Comparison of ENCODE assay signal across 14 cellular contexts in the genomic region with DNA sequence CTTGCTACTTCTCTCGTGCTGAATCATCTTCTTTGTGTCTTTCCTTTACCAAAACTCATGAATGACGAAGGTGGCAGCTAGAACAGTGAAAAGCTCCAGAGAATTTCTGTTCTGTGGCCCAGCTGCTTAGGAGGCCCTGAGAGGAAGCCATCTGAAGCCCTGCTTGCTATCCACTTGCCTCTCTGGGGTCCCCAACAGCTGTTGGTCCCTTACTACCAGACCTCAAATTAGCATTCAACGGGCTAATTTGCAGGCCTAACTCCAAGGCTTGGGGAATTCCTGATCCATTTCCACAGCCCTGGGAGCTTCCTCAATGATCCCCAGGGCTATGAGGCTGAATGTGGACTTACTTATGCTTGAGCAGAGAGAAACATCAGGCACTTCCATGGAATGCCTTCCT. TPM values are rescaled to one million over a fixed set of nuclear protein-coding genes. Genes with fewer than 3 reads are reported as not detected.
DNase-seq lines count a peak whose midpoint lies in the region; ATAC-seq and TF ChIP-seq lines count a peak whose summit lies in the region.
"Had no signal": no experiment of that assay in that cellular context is flagged by ENCODE, and none has a peak within 500 bp of the region (broad histone marks: within the 10 kb centered on the region; RNA-seq: fewer than 3 reads in every experiment).

No MANE protein-coding gene starts in this region.

- H3K36me3 Mint-ChIP-seq in osteocyte (ENCODE audit: unreplicated experiment), result peaks cover under 1% of the 10 kb centered on the region

- no peaks in the 10 kb centered on the region for H3K27me3 ChIP-seq in ACC112 (ENCODE audit: insufficient read depth, low read length)
- H3K27me3 ChIP-seq in OCI-LY3 (ENCODE audit: low read depth, low read length), result peaks cover 6% of the 10 kb centered on the region

- H3K27ac ChIP-seq in ACC112 (ENCODE audit: low read depth, low read length), result peak overlapping the region; percentile 26; the same call in 1 of the 2 replicates
- no peak overlapping the region for H3K27ac ChIP-seq in OCI-LY3 (ENCODE audit: low read length)

- no peaks in the 10 kb centered on the region for H4K20me1 ChIP-seq in OCI-LY3 (ENCODE audit: insufficient read depth, low read length)

- H3K4me3 Mint-ChIP-seq in osteocyte (ENCODE audit: unreplicated experiment), result no peak overlapping the region

- H3K4me1 Mint-ChIP-seq in osteocyte (ENCODE audit: unreplicated experiment), result peaks cover 20% of the 10 kb centered on the region

- peaks cover under 1% of the 10 kb centered on the region for H3K9me3 Mint-ChIP-seq in osteocyte (ENCODE audit: unreplicated experiment)

- H3K79me2 ChIP-seq in ACC112 (ENCODE audit: control insufficient read depth, insufficient read depth, low read length, unreplicated experiment) (no peaks in the 10 kb centered on the region), OCI-LY3 (ENCODE audit: low read length) (no peaks in the 10 kb centered on the region)

- DNase-seq in left ventricle myocardium superior (no peak), osteocyte (ENCODE audit: extremely low spot score, unreplicated experiment) (no peak), NCI-H2107 (lab: John Stamatoyannopoulos, UW) (no peak), amygdala (lab: John Stamatoyannopoulos, UW) (no peak)
- DNase-seq: ACHN, COR-L47, DMS153, KG1, NCI-H1436, NCI-H2029, NCI-H510A had no signal

- H3K4me3 ChIP-seq in ACC112 (ENCODE audit: low read depth, low read length) (no peak overlapping the region), OCI-LY3 (ENCODE audit: low read length) (no peak overlapping the region)

- H3K4me1 ChIP-seq in ACC112 (ENCODE audit: control insufficient read depth, insufficient read depth, low read length, unreplicated experiment) (peaks cover 17% of the 10 kb centered on the region), OCI-LY3 (ENCODE audit: low read length) (peaks cover 4% of the 10 kb centered on the region; the same call in 1 of the 2 replicates)

- H2AFZ ChIP-seq in ACC112 (ENCODE audit: low read length, unreplicated experiment) (no peak overlapping the region), OCI-LY3 (ENCODE audit: low read depth, low read length) (0 out of 2 replicates have a peak overlapping the region, but pooled peaks have one; percentile 54)

- H3K27me3 Mint-ChIP-seq in osteocyte (ENCODE audit: unreplicated experiment), result no peaks in the 10 kb centered on the region

- intact Hi-C loops in left ventricle myocardium superior (cut with micrococcal nuclease), result no loop called here

- no peak overlapping the region for H3K4me2 ChIP-seq in OCI-LY3 (ENCODE audit: low read length)

- H3K36me3 ChIP-seq in ACC112 (ENCODE audit: insufficient read depth, low read length) (no peaks in the 10 kb centered on the region), OCI-LY3 (replicated peaks; ENCODE audit: low read depth, low read length) (no peaks in the 10 kb centered on the region)

- TF ChIP-seq CTCF in OCI-LY3 (IDR thresholded peaks at IDR 0.05; ENCODE audit: low read depth, low read length) (no peak), osteocyte (IDR thresholded peaks at IDR 0.05) (no peak)

- ATAC-seq in left ventricle myocardium superior (peak; percentile 7), GM21717 (IDR thresholded peaks at IDR 0.05; ENCODE audit: unreplicated experiment) (no peak)

- peak overlapping the region; percentile 68 for H3K27ac Mint-ChIP-seq in osteocyte (ENCODE audit: unreplicated experiment)

- no peak overlapping the region for H3K9ac ChIP-seq in OCI-LY3 (ENCODE audit: low read length)

- H3K9me3 ChIP-seq in OCI-LY3 (ENCODE audit: insufficient read depth, low read length), result no peaks in the 10 kb centered on the region

RNA-seq across cellular contexts. Expression of gene FSTL1, which starts 37.5 kb away (rescaled TPM):
- total RNA-seq in left ventricle myocardium superior (186 TPM), osteocyte (2,574 and 2,723 TPM in 2 replicates)

Comparison
In these comparisons a context has a peak if more than half of its experiments do, and no peak if none do; other contexts are left out.
1. RNA of gene FSTL1, which starts 37.5 kb away (total RNA-seq): 2,574 to 2,723 TPM in osteocyte; 186 TPM in left ventricle myocardium superior (single experiment); every median in the first group is over 10 times any median in the second.